ENCODE assay signal across 21 cellular contexts in the genomic region with DNA sequence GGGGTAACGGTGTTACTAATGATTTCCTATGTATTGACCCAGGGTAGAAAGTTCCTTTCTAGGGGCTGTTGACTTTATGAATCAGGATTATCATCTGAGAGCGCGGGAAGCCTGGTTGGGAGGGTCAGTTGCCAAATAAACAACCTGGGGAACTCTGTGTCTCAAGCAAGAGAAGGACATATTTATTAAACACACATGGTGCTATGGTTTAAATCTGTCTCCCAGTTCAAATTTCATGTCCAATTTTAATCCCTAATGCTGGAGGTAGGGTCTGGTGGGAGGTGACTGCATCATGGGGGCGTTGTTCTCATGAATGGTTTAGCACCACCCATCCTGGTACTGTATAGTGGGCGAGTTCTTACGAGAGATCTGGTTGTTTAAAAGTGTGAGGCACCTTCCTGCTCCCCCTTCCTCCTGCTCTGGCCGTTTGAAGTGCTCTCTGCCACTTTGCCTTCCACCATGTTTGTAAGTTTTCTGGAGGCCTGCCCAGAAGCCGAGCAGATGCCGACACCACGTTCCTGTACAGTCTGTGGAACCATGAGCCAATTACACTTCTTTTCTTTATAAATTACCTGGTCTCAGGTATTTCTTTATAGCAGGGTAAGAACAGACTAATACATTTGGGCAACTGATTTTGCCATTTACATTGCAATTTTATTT.
"Had no signal": no experiment of that assay in that cellular context is flagged by ENCODE, and none has a peak within 500 bp of the region (broad histone marks: within the 10 kb centered on the region; RNA-seq: fewer than 3 reads in every experiment).

No MANE protein-coding gene starts in this region.

- H3K36me3 ChIP-seq: brain microvascular endothelial cell, thoracic aorta, upper lobe of right lung had no signal

- H3K4me3 ChIP-seq: SK-N-MC, skin epidermis, thoracic aorta, upper lobe of right lung had no signal

- DNase-seq: activated CD4-positive, alpha-beta memory T cell treated with anti-CD3 and anti-CD28 coated beads, Interleukin-2, amount 10 ng/mL, durations not matched to agents 7 days and 5 days; activated CD4-positive, alpha-beta T cell treated with anti-CD3 and anti-CD28 coated beads for 48 hours; activated CD4-positive, CD25-positive, alpha-beta regulatory T cell; activated naive CD4-positive, alpha-beta T cell treated with anti-CD3 and anti-CD28 coated beads, Interleukin-2, amount 10 ng/mL, durations not matched to agents 7 days and 5 days; activated naive CD8-positive, alpha-beta T cell treated with anti-CD3 and anti-CD28 coated beads, Interleukin-2, amount 50 U/mL, for 24 hours; activated T-cell treated with anti-CD3 and anti-CD28 coated beads, Interleukin-2, amount 50 U/mL, for 24 hours; aorta; brain microvascular endothelial cell; cortex of kidney; erythroblast; hippocampal formation; midbrain; nephron progenitor cell; right cardiac atrium; stimulated activated naive CD8-positive, alpha-beta T cell treated with anti-CD3 and anti-CD28 coated beads, Interleukin-15, amount 100 ng/mL, for 72 hours; upper lobe of right lung had no signal

- H3K36me3 Mint-ChIP-seq: activated naive CD4-positive, alpha-beta T cell treated with anti-CD3 and anti-CD28 coated beads, Interleukin-2, amount 10 ng/mL, durations not matched to agents 7 days and 5 days had no signal

- H3K27me3 Mint-ChIP-seq: activated naive CD4-positive, alpha-beta T cell treated with anti-CD3 and anti-CD28 coated beads, Interleukin-2, amount 10 ng/mL, durations not matched to agents 7 days and 5 days had no signal

- H3K27ac ChIP-seq: brain microvascular endothelial cell, SK-N-MC, upper lobe of right lung had no signal

- H3K4me1 Mint-ChIP-seq: activated CD4-positive, alpha-beta memory T cell treated with anti-CD3 and anti-CD28 coated beads, Interleukin-2, amount 10 ng/mL, durations not matched to agents 7 days and 5 days; activated naive CD4-positive, alpha-beta T cell treated with anti-CD3 and anti-CD28 coated beads, Interleukin-2, amount 10 ng/mL, durations not matched to agents 7 days and 5 days; activated naive CD8-positive, alpha-beta T cell treated with anti-CD3 and anti-CD28 coated beads, Interleukin-2, amount 50 U/mL, for 24 hours; stimulated activated naive CD8-positive, alpha-beta T cell treated with anti-CD3 and anti-CD28 coated beads, Interleukin-15, amount 100 ng/mL, for 72 hours had no signal

- H3K9me3 ChIP-seq: thoracic aorta, upper lobe of right lung had no signal

- H3K9me3 Mint-ChIP-seq: activated CD4-positive, alpha-beta memory T cell treated with anti-CD3 and anti-CD28 coated beads, Interleukin-2, amount 10 ng/mL, durations not matched to agents 7 days and 5 days; activated naive CD4-positive, alpha-beta T cell treated with anti-CD3 and anti-CD28 coated beads, Interleukin-2, amount 10 ng/mL, durations not matched to agents 7 days and 5 days; activated naive CD8-positive, alpha-beta T cell treated with anti-CD3 and anti-CD28 coated beads, Interleukin-2, amount 50 U/mL, for 24 hours; activated T-cell treated with anti-CD3 and anti-CD28 coated beads, Interleukin-2, amount 50 U/mL, for 24 hours; nephron progenitor cell; stimulated activated naive CD8-positive, alpha-beta T cell treated with anti-CD3 and anti-CD28 coated beads, Interleukin-15, amount 100 ng/mL, for 72 hours; T-helper 2 cell treated with Interferon-gamma antibody and Interleukin-4, amounts not matched to agents 5 μg/mL and 100 μg/mL, for 36 hours had no signal

- H3K27me3 ChIP-seq: brain microvascular endothelial cell had no signal

- H3K27ac Mint-ChIP-seq: activated CD4-positive, alpha-beta memory T cell treated with anti-CD3 and anti-CD28 coated beads, Interleukin-2, amount 10 ng/mL, durations not matched to agents 7 days and 5 days; activated naive CD4-positive, alpha-beta T cell treated with anti-CD3 and anti-CD28 coated beads, Interleukin-2, amount 10 ng/mL, durations not matched to agents 7 days and 5 days; activated naive CD8-positive, alpha-beta T cell treated with anti-CD3 and anti-CD28 coated beads, Interleukin-2, amount 50 U/mL, for 24 hours; activated T-cell treated with anti-CD3 and anti-CD28 coated beads, Interleukin-2, amount 50 U/mL, for 24 hours; nephron progenitor cell; progenitor cell of endocrine pancreas; stimulated activated naive CD8-positive, alpha-beta T cell treated with anti-CD3 and anti-CD28 coated beads, Interleukin-15, amount 100 ng/mL, for 72 hours; T-helper 2 cell treated with Interferon-gamma antibody and Interleukin-4, amounts not matched to agents 5 μg/mL and 100 μg/mL, for 36 hours had no signal

- H3K4me3 Mint-ChIP-seq: activated CD4-positive, alpha-beta memory T cell treated with anti-CD3 and anti-CD28 coated beads, Interleukin-2, amount 10 ng/mL, durations not matched to agents 7 days and 5 days; activated naive CD4-positive, alpha-beta T cell treated with anti-CD3 and anti-CD28 coated beads, Interleukin-2, amount 10 ng/mL, durations not matched to agents 7 days and 5 days; activated naive CD8-positive, alpha-beta T cell treated with anti-CD3 and anti-CD28 coated beads, Interleukin-2, amount 50 U/mL, for 24 hours; activated T-cell treated with anti-CD3 and anti-CD28 coated beads, Interleukin-2, amount 50 U/mL, for 24 hours; nephron progenitor cell; stimulated activated naive CD8-positive, alpha-beta T cell treated with anti-CD3 and anti-CD28 coated beads, Interleukin-15, amount 100 ng/mL, for 72 hours; T-helper 2 cell treated with Interferon-gamma antibody and Interleukin-4, amounts not matched to agents 5 μg/mL and 100 μg/mL, for 36 hours had no signal
